9 cellular contexts compared by ENCODE assay signal in the genomic region with DNA sequence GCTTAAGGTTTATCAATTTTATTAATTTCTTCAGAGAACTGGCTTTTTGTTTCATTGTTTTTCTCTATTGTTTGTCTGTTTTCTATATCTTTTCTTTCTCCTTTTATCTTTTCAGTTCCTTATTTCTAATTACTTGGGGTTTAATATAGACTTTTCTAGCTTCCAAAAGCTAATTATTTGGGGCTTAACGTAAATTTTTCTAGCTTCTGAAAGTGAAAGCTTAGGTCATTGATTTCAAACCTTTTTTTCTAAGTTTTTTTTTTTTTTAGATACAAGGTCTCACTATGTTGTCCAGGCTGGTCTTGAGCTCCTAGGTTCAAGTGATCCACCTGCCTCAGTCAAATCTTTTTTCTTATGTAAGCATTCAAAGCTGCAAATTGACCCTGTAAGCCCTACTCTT.
"Had no signal": no experiment of that assay in that cellular context is flagged by ENCODE, and none has a peak within 500 bp of the region (broad histone marks: within the 10 kb centered on the region; RNA-seq: fewer than 3 reads in every experiment).

No MANE protein-coding gene starts in this region.

- H3K4me2 ChIP-seq: GM23338 had no signal

- H2AFZ ChIP-seq: GM23338 had no signal

- H3K4me3 ChIP-seq: GM23338, K562 had no signal

- FAIRE-seq: H1, H54, HTR-8/SVneo, K562 had no signal

- DNase-seq: H9, HCEC 1CT, IMR-90, KG1 had no signal

- ATAC-seq: GM23338, K562 had no signal
